8 cellular contexts compared by ENCODE assay signal in the genomic region with DNA sequence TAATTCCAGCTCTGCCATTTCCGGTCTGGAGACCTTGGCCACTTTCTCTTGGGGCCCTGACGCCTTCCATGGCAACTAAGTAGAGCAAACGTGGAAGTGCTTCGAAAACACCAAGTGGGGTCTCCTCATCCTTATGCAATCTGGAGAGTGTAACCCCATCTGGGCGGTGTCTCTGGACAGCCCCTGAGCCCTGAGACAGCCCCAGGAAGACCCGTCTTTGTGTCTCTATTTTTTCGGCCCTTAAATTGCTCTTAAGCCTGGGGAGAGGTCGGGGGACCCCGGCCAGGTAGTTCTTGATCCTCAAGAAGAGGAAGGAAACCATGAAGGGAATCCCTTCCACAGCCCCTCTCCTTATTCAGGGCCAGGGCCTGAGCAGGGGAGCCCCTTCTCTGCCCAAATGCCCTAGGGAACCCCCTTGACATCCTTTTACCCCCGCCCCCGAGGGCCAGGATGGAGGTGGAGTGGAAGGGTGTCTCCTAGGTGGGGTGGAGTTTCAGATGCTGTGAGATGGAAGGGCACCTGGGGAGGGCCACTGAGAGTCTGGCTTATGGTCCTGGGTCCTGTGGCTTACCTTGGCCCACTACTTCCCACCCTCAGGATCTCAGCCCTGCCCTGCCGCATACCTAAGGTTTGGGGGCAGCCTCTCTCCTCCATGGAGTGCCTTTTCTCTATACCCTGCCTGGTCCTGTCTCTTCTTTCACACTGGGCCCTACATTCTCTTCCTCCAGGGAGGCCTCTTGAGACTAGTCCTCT. TPM values are rescaled to one million over a fixed set of nuclear protein-coding genes. Genes with fewer than 3 reads are reported as not detected.
DNase-seq lines count a peak whose midpoint lies in the region; FAIRE-seq and TF ChIP-seq lines count a peak whose summit lies in the region.

No MANE protein-coding gene starts in this region.

- H3K4me3 ChIP-seq in AG10803 (ENCODE audit: low read length) (peak overlapping the region; percentile 54), NB4 (ENCODE audit: low read depth, low read length) (peak overlapping the region; percentile 27), neural cell (ENCODE audit: low read length) (peak overlapping the region; percentile 68)
- H3K4me3 ChIP-seq in effector memory CD4-positive, alpha-beta T cell (ENCODE audit: insufficient read depth, low read depth, low read length, poor library complexity, severe bottlenecking), result peak overlapping the region; percentile 41

- H3K9me2 ChIP-seq in neural cell (ENCODE audit: insufficient read depth, low read length), result no peaks in the 10 kb centered on the region

- no peak for FAIRE-seq in HTR-8/SVneo (lab: Jason Lieb, UNC)

- no peak overlapping the region for H2AFZ ChIP-seq in neural cell (ENCODE audit: low read depth, low read length)

- DNase-seq in AG10803 (ENCODE audit: low read depth) (no peak), NB4 (ENCODE audit: low read depth) (no peak), NCI-H187 (lab: John Stamatoyannopoulos, UW) (no peak), hypothalamus (lab: John Stamatoyannopoulos, UW) (no peak), middle frontal gyrus (ENCODE audit: extremely low spot score, low spot score) (no peak), HTR-8/SVneo (ENCODE audit: insufficient read length, low spot score) (no peak)
- DNase-seq in effector memory CD4-positive, alpha-beta T cell, result no peak

- no peaks in the 10 kb centered on the region for H3K79me2 ChIP-seq in neural cell (replicated peaks; ENCODE audit: insufficient read depth, low read length)

- H3K36me3 ChIP-seq in effector memory CD4-positive, alpha-beta T cell (ENCODE audit: control insufficient read depth, insufficient read depth, low read length), result no peaks in the 10 kb centered on the region
- H3K36me3 ChIP-seq in neural cell (ENCODE audit: insufficient read depth, low read length), result no peaks in the 10 kb centered on the region

- TF ChIP-seq CTCF in AG10803 (conservative IDR thresholded peaks at IDR 0.05; ENCODE audit: low read length) (no peak), NB4 (IDR thresholded peaks at IDR 0.05; ENCODE audit: low read depth, low read length) (no peak), neural cell (IDR thresholded peaks at IDR 0.05; ENCODE audit: poor library complexity, severe bottlenecking) (no peak)

- no peaks in the 10 kb centered on the region for H3K27me3 ChIP-seq in effector memory CD4-positive, alpha-beta T cell (replicated peaks; ENCODE audit: control insufficient read depth, insufficient read depth, low read length, poor library complexity, severe bottlenecking)
- H3K27me3 ChIP-seq in neural cell (ENCODE audit: insufficient read depth, low read depth, low read length), result no peaks in the 10 kb centered on the region

- no peak for TF ChIP-seq RAD21 in neural cell (conservative IDR thresholded peaks at IDR 0.05)

- H3K4me2 ChIP-seq in neural cell (ENCODE audit: low read length), result peak overlapping the region; percentile 47

- no peaks in the 10 kb centered on the region for H4K20me1 ChIP-seq in neural cell (ENCODE audit: insufficient read depth)

- no peak for TF ChIP-seq EP300 in neural cell (conservative IDR thresholded peaks at IDR 0.05; ENCODE audit: poor library complexity, severe bottlenecking)

- H3K9me3 ChIP-seq in effector memory CD4-positive, alpha-beta T cell (ENCODE audit: control insufficient read depth, low read length), result no peaks in the 10 kb centered on the region
- no peaks in the 10 kb centered on the region for H3K9me3 ChIP-seq in neural cell (ENCODE audit: low read length)

- no peak for TF ChIP-seq POLR2A in NB4 (IDR thresholded peaks at IDR 0.05; ENCODE audit: extremely low read depth, insufficient read length)

- H3K27ac ChIP-seq in effector memory CD4-positive, alpha-beta T cell (ENCODE audit: insufficient read depth, low read length, poor library complexity, severe bottlenecking), result peak overlapping the region; percentile 73
- peak overlapping the region; percentile 57 for H3K27ac ChIP-seq in neural cell (ENCODE audit: low read length)

- H3K4me1 ChIP-seq in effector memory CD4-positive, alpha-beta T cell (ENCODE audit: control insufficient read depth, insufficient read depth, low read length, poor library complexity, severe bottlenecking), result peaks cover 24% of the 10 kb centered on the region

- H3K9ac ChIP-seq in neural cell (ENCODE audit: low read length), result peak overlapping the region; percentile 74

- no peaks in the 10 kb centered on the region for H3F3A ChIP-seq in neural cell (ENCODE audit: insufficient read depth, low read length, poor library complexity, severe bottlenecking)

TF ChIP-seq in neural cell, 6 proteins besides CTCF, POLR2A, EP300 and RAD21:
- TF ChIP-seq, protein P1, sequence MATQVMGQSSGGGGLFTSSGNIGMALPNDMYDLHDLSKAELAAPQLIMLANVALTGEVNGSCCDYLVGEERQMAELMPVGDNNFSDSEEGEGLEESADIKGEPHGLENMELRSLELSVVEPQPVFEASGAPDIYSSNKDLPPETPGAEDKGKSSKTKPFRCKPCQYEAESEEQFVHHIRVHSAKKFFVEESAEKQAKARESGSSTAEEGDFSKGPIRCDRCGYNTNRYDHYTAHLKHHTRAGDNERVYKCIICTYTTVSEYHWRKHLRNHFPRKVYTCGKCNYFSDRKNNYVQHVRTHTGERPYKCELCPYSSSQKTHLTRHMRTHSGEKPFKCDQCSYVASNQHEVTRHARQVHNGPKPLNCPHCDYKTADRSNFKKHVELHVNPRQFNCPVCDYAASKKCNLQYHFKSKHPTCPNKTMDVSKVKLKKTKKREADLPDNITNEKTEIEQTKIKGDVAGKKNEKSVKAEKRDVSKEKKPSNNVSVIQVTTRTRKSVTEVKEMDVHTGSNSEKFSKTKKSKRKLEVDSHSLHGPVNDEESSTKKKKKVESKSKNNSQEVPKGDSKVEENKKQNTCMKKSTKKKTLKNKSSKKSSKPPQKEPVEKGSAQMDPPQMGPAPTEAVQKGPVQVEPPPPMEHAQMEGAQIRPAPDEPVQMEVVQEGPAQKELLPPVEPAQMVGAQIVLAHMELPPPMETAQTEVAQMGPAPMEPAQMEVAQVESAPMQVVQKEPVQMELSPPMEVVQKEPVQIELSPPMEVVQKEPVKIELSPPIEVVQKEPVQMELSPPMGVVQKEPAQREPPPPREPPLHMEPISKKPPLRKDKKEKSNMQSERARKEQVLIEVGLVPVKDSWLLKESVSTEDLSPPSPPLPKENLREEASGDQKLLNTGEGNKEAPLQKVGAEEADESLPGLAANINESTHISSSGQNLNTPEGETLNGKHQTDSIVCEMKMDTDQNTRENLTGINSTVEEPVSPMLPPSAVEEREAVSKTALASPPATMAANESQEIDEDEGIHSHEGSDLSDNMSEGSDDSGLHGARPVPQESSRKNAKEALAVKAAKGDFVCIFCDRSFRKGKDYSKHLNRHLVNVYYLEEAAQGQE (IDR thresholded peaks at IDR 0.05; ENCODE audit: borderline replicate concordance), result peak; percentile 1
- no peak for TF ChIP-seq MXI1 (conservative IDR thresholded peaks at IDR 0.05; ENCODE audit: poor library complexity, severe bottlenecking)
- no peak for TF ChIP-seq SMC3 (conservative IDR thresholded peaks at IDR 0.05; ENCODE audit: poor library complexity)
- TF ChIP-seq EZH2 (IDR thresholded peaks at IDR 0.05; ENCODE audit: borderline replicate concordance, insufficient read depth, low read length, poor library complexity, severe bottlenecking), result no peak
- no peak for TF ChIP-seq POLR2AphosphoS5 (IDR thresholded peaks at IDR 0.05)
- TF ChIP-seq TAF1 (IDR thresholded peaks at IDR 0.05; ENCODE audit: low read depth), result peak; percentile 14

RNA-seq across cellular contexts. Expression of gene NR4A1, which starts 17.6 kb away (rescaled TPM):
- polyA plus RNA-seq in neural cell, result 3.4 and 6.1 TPM in 2 replicates
- 5.0 and 7.3 TPM in 2 replicates for polyA minus RNA-seq in neural cell

RNA-seq across cellular contexts. Expression of gene TAMALIN, which starts 26.9 kb away (rescaled TPM):
- 5.4 and 6.1 TPM in 2 replicates for polyA plus RNA-seq in neural cell
- polyA minus RNA-seq in neural cell, result 2.2 and 2.4 TPM in 2 replicates

RNA-seq across cellular contexts. Expression of gene ATG101, which starts 36.1 kb away (rescaled TPM):
- polyA plus RNA-seq in neural cell, result 53.9 and 55.6 TPM in 2 replicates
- 32.5 and 40.2 TPM in 2 replicates for polyA minus RNA-seq in neural cell

RNA-seq across cellular contexts. Expression of gene SMIM41, which starts 45.8 kb away (rescaled TPM):
- not detected in 2 replicates for polyA plus RNA-seq in neural cell
- not detected in 2 replicates for polyA minus RNA-seq in neural cell
